Comparison of ENCODE assay signal across 24 cellular contexts in genomic region chr17:55931448-55931847, GRCh38.
"Had no signal": no experiment of that assay in that cellular context is flagged by ENCODE, and none has a peak within 500 bp of the region (broad histone marks: within the 10 kb centered on the region; RNA-seq: fewer than 3 reads in every experiment).

No MANE protein-coding gene starts in this region.

- DNase-seq: activated B cell treated with CpG ODN at 0.5 μM for 24 hours; activated CD4-positive, alpha-beta T cell treated with anti-CD3 and anti-CD28 coated beads for 36 hours; activated CD4-positive, alpha-beta T cell treated with anti-CD3 and anti-CD28 coated beads, Interleukin-2, amount 50 U/mL, for 48 hours; activated CD8-positive, alpha-beta memory T cell treated with anti-CD3 and anti-CD28 coated beads, Interleukin-2, amount 50 U/mL, for 48 hours; activated naive CD4-positive, alpha-beta T cell treated with Interleukin-2 at 50 U/mL for 16 hours; activated naive CD8-positive, alpha-beta T cell treated with anti-CD3 and anti-CD28 coated beads for 36 hours; activated T-cell treated with anti-CD3 and anti-CD28 coated beads, Interleukin-2, amount 50 U/mL, for 48 hours; effector memory CD4-positive, alpha-beta T cell; glutamatergic neuron; hippocampal formation; kidney glomerular epithelial cell; left ventricle myocardium inferior; mammary epithelial cell; ovary; psoas muscle; right cardiac atrium; stimulated activated CD4-positive, alpha-beta T cell treated with anti-CD3 and anti-CD28 coated beads, Interleukin-4, amount 100 ng/mL, for 24 hours; stimulated activated naive CD4-positive, alpha-beta T cell treated with Interleukin-2 at 50 U/mL for 16 hours; T-helper 2 cell; tibial artery had no signal

- H3K9me3 ChIP-seq: ovary, tibial artery had no signal

- H3K4me1 Mint-ChIP-seq: activated B cell treated with CpG ODN at 0.5 μM for 24 hours; activated naive CD8-positive, alpha-beta T cell treated with anti-CD3 and anti-CD28 coated beads for 36 hours; central memory CD8-positive, alpha-beta T cell had no signal

- H3K27me3 Mint-ChIP-seq: activated naive CD8-positive, alpha-beta T cell treated with anti-CD3 and anti-CD28 coated beads for 36 hours; central memory CD8-positive, alpha-beta T cell had no signal

- H3K27me3 ChIP-seq: ovary, tibial artery had no signal

- H3K27ac Mint-ChIP-seq: activated B cell treated with CpG ODN at 0.5 μM for 24 hours; activated CD4-positive, alpha-beta T cell treated with anti-CD3 and anti-CD28 coated beads for 36 hours; activated naive CD8-positive, alpha-beta T cell treated with anti-CD3 and anti-CD28 coated beads for 36 hours; mesothelial cell of epicardium; natural killer cell treated with Interleukin-12 subunit alpha and Interleukin-12 subunit beta and Interleukin-15 and Interleukin-18, amount 100 ng/mL, for 72 hours had no signal

- H3K36me3 Mint-ChIP-seq: activated naive CD8-positive, alpha-beta T cell treated with anti-CD3 and anti-CD28 coated beads for 36 hours; mesothelial cell of epicardium; natural killer cell treated with Interleukin-12 subunit alpha and Interleukin-12 subunit beta and Interleukin-15 and Interleukin-18, amount 100 ng/mL, for 72 hours had no signal

- H3K27ac ChIP-seq: left ventricle myocardium inferior, ovary, psoas muscle, tibial artery had no signal

- H3K4me1 ChIP-seq: left ventricle myocardium inferior, psoas muscle, tibial artery had no signal

- H3K4me3 ChIP-seq: left ventricle myocardium inferior, ovary, psoas muscle, tibial artery had no signal

- H3K9me3 Mint-ChIP-seq: activated B cell treated with CpG ODN at 0.5 μM for 24 hours; central memory CD8-positive, alpha-beta T cell; natural killer cell treated with Interleukin-12 subunit alpha and Interleukin-12 subunit beta and Interleukin-15 and Interleukin-18, amount 100 ng/mL, for 72 hours had no signal

- H3K36me3 ChIP-seq: left ventricle myocardium inferior, ovary, tibial artery had no signal

- H3K4me3 Mint-ChIP-seq: activated B cell treated with CpG ODN at 0.5 μM for 24 hours; activated CD4-positive, alpha-beta T cell treated with anti-CD3 and anti-CD28 coated beads for 36 hours; activated naive CD8-positive, alpha-beta T cell treated with anti-CD3 and anti-CD28 coated beads for 36 hours; central memory CD8-positive, alpha-beta T cell; mesothelial cell of epicardium; natural killer cell treated with Interleukin-12 subunit alpha and Interleukin-12 subunit beta and Interleukin-15 and Interleukin-18, amount 100 ng/mL, for 72 hours had no signal

- ATAC-seq: activated CD4-positive, alpha-beta T cell treated with anti-CD3 and anti-CD28 coated beads for 36 hours; esophagus mucosa; natural killer cell treated with Interleukin-12 subunit alpha and Interleukin-12 subunit beta and Interleukin-15 and Interleukin-18, amount 100 ng/mL, for 72 hours; psoas muscle; right cardiac atrium had no signal
